Comparison of ENCODE assay signal across 1 cellular context in genomic region chr12:42565001-42565400, GRCh38.
TF ChIP-seq lines count a peak whose summit lies in the region.

No MANE protein-coding gene starts in this region.

TF ChIP-seq in GM23338, 12 proteins besides CTCF, POLR2A, EP300 and RAD21:
- TF ChIP-seq EZH2phosphoT487 (IDR thresholded peaks at IDR 0.05; ENCODE audit: unreplicated experiment) (no peak), ETS1 (IDR thresholded peaks at IDR 0.05) (no peak), POLR2AphosphoS5 (IDR thresholded peaks at IDR 0.05; ENCODE audit: low read depth) (no peak), ZNF331 (CRISPR knock-in tag; IDR thresholded peaks at IDR 0.05; ENCODE audit: low read depth) (no peak), JUNB (IDR thresholded peaks at IDR 0.05; ENCODE audit: unreplicated experiment) (no peak), CREB1 (CRISPR knock-in tag; IDR thresholded peaks at IDR 0.05; ENCODE audit: low read depth) (no peak), NANOG (IDR thresholded peaks at IDR 0.05; ENCODE audit: borderline replicate concordance) (no peak), EZH2 (IDR thresholded peaks at IDR 0.05; ENCODE audit: low read depth, unreplicated experiment) (no peak), ZNF114 (CRISPR knock-in tag; IDR thresholded peaks at IDR 0.05) (no peak), STAT1 (IDR thresholded peaks at IDR 0.05; ENCODE audit: unreplicated experiment) (no peak), REST (IDR thresholded peaks at IDR 0.05; ENCODE audit: unreplicated experiment) (no peak)
- TF ChIP-seq, protein P1, sequence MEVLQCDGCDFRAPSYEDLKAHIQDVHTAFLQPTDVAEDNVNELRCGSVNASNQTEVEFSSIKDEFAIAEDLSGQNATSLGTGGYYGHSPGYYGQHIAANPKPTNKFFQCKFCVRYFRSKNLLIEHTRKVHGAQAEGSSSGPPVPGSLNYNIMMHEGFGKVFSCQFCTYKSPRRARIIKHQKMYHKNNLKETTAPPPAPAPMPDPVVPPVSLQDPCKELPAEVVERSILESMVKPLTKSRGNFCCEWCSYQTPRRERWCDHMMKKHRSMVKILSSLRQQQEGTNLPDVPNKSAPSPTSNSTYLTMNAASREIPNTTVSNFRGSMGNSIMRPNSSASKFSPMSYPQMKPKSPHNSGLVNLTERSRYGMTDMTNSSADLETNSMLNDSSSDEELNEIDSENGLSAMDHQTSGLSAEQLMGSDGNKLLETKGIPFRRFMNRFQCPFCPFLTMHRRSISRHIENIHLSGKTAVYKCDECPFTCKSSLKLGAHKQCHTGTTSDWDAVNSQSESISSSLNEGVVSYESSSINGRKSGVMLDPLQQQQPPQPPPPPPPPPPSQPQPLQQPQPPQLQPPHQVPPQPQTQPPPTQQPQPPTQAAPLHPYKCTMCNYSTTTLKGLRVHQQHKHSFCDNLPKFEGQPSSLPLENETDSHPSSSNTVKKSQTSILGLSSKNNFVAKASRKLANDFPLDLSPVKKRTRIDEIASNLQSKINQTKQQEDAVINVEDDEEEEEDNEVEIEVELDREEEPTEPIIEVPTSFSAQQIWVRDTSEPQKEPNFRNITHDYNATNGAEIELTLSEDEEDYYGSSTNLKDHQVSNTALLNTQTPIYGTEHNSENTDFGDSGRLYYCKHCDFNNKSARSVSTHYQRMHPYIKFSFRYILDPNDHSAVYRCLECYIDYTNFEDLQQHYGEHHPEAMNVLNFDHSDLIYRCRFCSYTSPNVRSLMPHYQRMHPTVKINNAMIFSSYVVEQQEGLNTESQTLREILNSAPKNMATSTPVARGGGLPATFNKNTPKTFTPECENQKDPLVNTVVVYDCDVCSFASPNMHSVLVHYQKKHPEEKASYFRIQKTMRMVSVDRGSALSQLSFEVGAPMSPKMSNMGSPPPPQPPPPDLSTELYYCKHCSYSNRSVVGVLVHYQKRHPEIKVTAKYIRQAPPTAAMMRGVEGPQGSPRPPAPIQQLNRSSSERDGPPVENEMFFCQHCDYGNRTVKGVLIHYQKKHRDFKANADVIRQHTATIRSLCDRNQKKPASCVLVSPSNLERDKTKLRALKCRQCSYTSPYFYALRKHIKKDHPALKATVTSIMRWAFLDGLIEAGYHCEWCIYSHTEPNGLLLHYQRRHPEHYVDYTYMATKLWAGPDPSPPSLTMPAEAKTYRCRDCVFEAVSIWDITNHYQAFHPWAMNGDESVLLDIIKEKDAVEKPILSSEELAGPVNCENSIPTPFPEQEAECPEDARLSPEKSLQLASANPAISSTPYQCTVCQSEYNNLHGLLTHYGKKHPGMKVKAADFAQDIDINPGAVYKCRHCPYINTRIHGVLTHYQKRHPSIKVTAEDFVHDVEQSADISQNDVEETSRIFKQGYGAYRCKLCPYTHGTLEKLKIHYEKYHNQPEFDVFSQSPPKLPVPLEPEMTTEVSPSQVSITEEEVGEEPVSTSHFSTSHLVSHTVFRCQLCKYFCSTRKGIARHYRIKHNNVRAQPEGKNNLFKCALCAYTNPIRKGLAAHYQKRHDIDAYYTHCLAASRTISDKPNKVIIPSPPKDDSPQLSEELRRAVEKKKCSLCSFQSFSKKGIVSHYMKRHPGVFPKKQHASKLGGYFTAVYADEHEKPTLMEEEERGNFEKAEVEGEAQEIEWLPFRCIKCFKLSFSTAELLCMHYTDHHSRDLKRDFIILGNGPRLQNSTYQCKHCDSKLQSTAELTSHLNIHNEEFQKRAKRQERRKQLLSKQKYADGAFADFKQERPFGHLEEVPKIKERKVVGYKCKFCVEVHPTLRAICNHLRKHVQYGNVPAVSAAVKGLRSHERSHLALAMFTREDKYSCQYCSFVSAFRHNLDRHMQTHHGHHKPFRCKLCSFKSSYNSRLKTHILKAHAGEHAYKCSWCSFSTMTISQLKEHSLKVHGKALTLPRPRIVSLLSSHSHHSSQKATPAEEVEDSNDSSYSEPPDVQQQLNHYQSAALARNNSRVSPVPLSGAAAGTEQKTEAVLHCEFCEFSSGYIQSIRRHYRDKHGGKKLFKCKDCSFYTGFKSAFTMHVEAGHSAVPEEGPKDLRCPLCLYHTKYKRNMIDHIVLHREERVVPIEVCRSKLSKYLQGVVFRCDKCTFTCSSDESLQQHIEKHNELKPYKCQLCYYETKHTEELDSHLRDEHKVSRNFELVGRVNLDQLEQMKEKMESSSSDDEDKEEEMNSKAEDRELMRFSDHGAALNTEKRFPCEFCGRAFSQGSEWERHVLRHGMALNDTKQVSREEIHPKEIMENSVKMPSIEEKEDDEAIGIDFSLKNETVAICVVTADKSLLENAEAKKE (CRISPR knock-in tag; IDR thresholded peaks at IDR 0.05), result no peak
